In the genomic region with DNA sequence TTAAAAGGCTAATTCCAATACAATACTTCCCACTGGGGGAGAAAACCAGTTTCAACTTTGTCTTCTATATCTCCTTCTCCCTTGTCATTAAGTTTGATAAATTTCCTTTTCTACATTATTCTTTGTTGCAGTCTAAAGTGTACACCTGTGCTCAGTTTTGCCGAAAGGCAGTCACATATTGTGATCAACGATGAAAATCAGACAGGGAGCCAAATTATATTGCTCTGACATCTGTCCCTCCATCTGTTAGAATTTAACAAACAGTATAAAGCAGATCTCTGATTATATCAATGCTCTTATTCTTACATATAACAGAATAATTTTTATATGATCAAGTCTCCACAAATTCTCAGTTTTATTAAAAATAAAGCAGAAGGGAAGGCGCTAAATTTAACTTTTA, we compare ENCODE assay signal across 25 cellular contexts.
DNase-seq lines count a peak whose midpoint lies in the region; ATAC-seq and TF ChIP-seq lines count a peak whose summit lies in the region.
"Had no signal": no experiment of that assay in that cellular context is flagged by ENCODE, and none has a peak within 500 bp of the region (broad histone marks: within the 10 kb centered on the region; RNA-seq: fewer than 3 reads in every experiment).

No MANE protein-coding gene starts in this region.

- peak overlapping the region; percentile 91 for H3K27ac Mint-ChIP-seq in glutamatergic neuron (ENCODE audit: unreplicated experiment)
- H3K27ac Mint-ChIP-seq: CD14-positive monocyte; CD8-positive, alpha-beta memory T cell; HFFc6 had no signal

- no peak for TF ChIP-seq CTCF in glutamatergic neuron (IDR thresholded peaks at IDR 0.05; ENCODE audit: partially characterized antibody, unreplicated experiment)

- peaks cover 5% of the 10 kb centered on the region for H3K9me3 Mint-ChIP-seq in glutamatergic neuron (ENCODE audit: unreplicated experiment)
- H3K9me3 Mint-ChIP-seq: CD14-positive monocyte; CD8-positive, alpha-beta memory T cell; HFFc6 had no signal

- peak overlapping the region; percentile 75 for H3K4me3 Mint-ChIP-seq in glutamatergic neuron (ENCODE audit: unreplicated experiment)
- H3K4me3 Mint-ChIP-seq: CD14-positive monocyte; CD8-positive, alpha-beta memory T cell; HFFc6 had no signal

- peaks cover 5% of the 10 kb centered on the region for H3K27me3 Mint-ChIP-seq in glutamatergic neuron (ENCODE audit: unreplicated experiment)
- H3K27me3 Mint-ChIP-seq: CD8-positive, alpha-beta memory T cell had no signal

- DNase-seq in DMS 273 (lab: John Stamatoyannopoulos, UW; ENCODE audit: unreplicated experiment) (peak; percentile 88), NCI-H2171 (lab: John Stamatoyannopoulos, UW) (peak; percentile 78), NCI-H82 (lab: John Stamatoyannopoulos, UW) (peak; percentile 57), glutamatergic neuron (no peak), activated gamma-delta T cell (lab: John Stamatoyannopoulos, UW) (no peak), NCI-H146 treated with DMSO at 0.1 percent for 48 hours (lab: John Stamatoyannopoulos, UW; ENCODE audit: unreplicated experiment) (no peak)
- DNase-seq: 8988T; ACHN; BE2C; CD8-positive, alpha-beta memory T cell; GOT3; HFFc6; KBM-7; MM.1S; NCI-H1048; NCI-H187 treated with DMSO at 0.1 percent for 48 hours; NCI-H2107; NCI-H748 treated with DMSO at 0.1 percent for 48 hours; NK-92 treated with Interleukin-12 subunit alpha and Interleukin-12 subunit beta, amount 100 ng/mL, for 24 hours; PC-3; SJCRH30 had no signal

- no peaks in the 10 kb centered on the region for H3K36me3 Mint-ChIP-seq in glutamatergic neuron (ENCODE audit: unreplicated experiment)
- H3K36me3 Mint-ChIP-seq: CD14-positive monocyte; CD8-positive, alpha-beta memory T cell had no signal

- peaks cover 57% of the 10 kb centered on the region for H3K4me1 Mint-ChIP-seq in glutamatergic neuron (ENCODE audit: low read depth, unreplicated experiment)
- H3K4me1 Mint-ChIP-seq: CD14-positive monocyte; CD8-positive, alpha-beta memory T cell had no signal

- ATAC-seq in GM18867 (IDR thresholded peaks at IDR 0.05; ENCODE audit: unreplicated experiment): no peak
- ATAC-seq: PC-3, Right ventricle myocardium inferior, SK-N-SH treated with all-trans-retinoic acid at 6 μM for 48 hours had no signal

Comparison
In these comparisons a context has a peak if more than half of its experiments do, and no peak if none do; other contexts are left out.
1. DNase-seq: peak in DMS 273 (single experiment), NCI-H2171 (single experiment) and NCI-H82 (single experiment); none in glutamatergic neuron (single experiment), activated gamma-delta T cell (single experiment) and NCI-H146 treated with DMSO at 0.1 percent for 48 hours (single experiment).